Comparison of ENCODE assay signal across 8 cellular contexts in genomic region chr10:32937824-32938482, GRCh38. TPM values are rescaled to one million over a fixed set of nuclear protein-coding genes. Genes with fewer than 3 reads are reported as not detected.
DNase-seq lines count a peak whose midpoint lies in the region; ATAC-seq, FAIRE-seq and TF ChIP-seq lines count a peak whose summit lies in the region.
"Had no signal": no experiment of that assay in that cellular context is flagged by ENCODE, and none has a peak within 500 bp of the region (broad histone marks: within the 10 kb centered on the region; RNA-seq: fewer than 3 reads in every experiment).

No MANE protein-coding gene starts in this region.

- H3K36me3 ChIP-seq in bronchial epithelial cell (ENCODE audit: control insufficient read depth, insufficient read depth, low read length) (peaks cover 5% of the 10 kb centered on the region), right lobe of liver (peaks cover 0 to 16% (median 7%) of the 10 kb centered on the region in 4 donors), thoracic aorta (peaks cover 4% of the 10 kb centered on the region)

- no peak for TF ChIP-seq POLR2A in right lobe of liver (IDR thresholded peaks at IDR 0.05)

- H3K9me3 ChIP-seq in right lobe of liver (no peaks in the 10 kb centered on the region), thoracic aorta (no peaks in the 10 kb centered on the region)

- H3K4me1 ChIP-seq in right lobe of liver (peaks cover 0 to 22% (median 15%) of the 10 kb centered on the region in 4 donors), thoracic aorta (ENCODE audit: control insufficient read depth in 1 of 2, low read depth in 2 of 2) (peaks cover 54 to 81% of the 10 kb centered on the region in 2 donors)

- peak overlapping the region; percentile 67 to 87 (median 81) for H3K27ac Mint-ChIP-seq in IgD-negative memory B cell
- H3K27ac Mint-ChIP-seq: activated CD8-positive, alpha-beta T cell treated with anti-CD3 and anti-CD28 coated beads, Interleukin-2, amount 10 ng/mL, durations not matched to agents 7 days and 5 days had no signal

- DNase-seq in bronchial epithelial cell (ENCODE audit: low read depth) (peak; percentile 62), right lobe of liver (no peak), thoracic aorta (ENCODE audit: low spot score) (no peak), hypothalamus (lab: John Stamatoyannopoulos, UW) (no peak), NCI-H1436 (lab: John Stamatoyannopoulos, UW) (no peak)
- DNase-seq in activated naive CD4-positive, alpha-beta T cell (lab: John Stamatoyannopoulos, UW): no peak
- DNase-seq: activated CD8-positive, alpha-beta T cell treated with anti-CD3 and anti-CD28 coated beads, Interleukin-2, amount 10 ng/mL, durations not matched to agents 7 days and 5 days had no signal

- 17% methylated on average over 5 of the region's 5 CpGs for WGBS in right lobe of liver (ENCODE audit: insufficient coverage, low coverage, low lambda C conversion rate, missing lambda C conversion rate)

- H3K4me3 ChIP-seq in bronchial epithelial cell (ENCODE audit: low read depth, low read length) (no peak overlapping the region), right lobe of liver (no peak overlapping the region), thoracic aorta (peak overlapping the region; percentile 47)

- intact Hi-C loops in right lobe of liver (cut with DNase I): no loop called here

- FAIRE-seq in bronchial epithelial cell (lab: Jason Lieb, UNC): no peak

- peaks cover 38 to 49% (median 42%) of the 10 kb centered on the region in 3 donors for H3K4me1 Mint-ChIP-seq in IgD-negative memory B cell

- TF ChIP-seq CTCF in bronchial epithelial cell (IDR thresholded peaks at IDR 0.05; ENCODE audit: insufficient read depth, low read length, severe bottlenecking): no peak
- no peak for TF ChIP-seq CTCF in right lobe of liver (IDR thresholded peaks at IDR 0.05)
- no peak for TF ChIP-seq CTCF in thoracic aorta (IDR thresholded peaks at IDR 0.05)

- H3K4me3 Mint-ChIP-seq in IgD-negative memory B cell: peak overlapping the region; percentile 22 to 87 (median 54)
- H3K4me3 Mint-ChIP-seq: activated CD8-positive, alpha-beta T cell treated with anti-CD3 and anti-CD28 coated beads, Interleukin-2, amount 10 ng/mL, durations not matched to agents 7 days and 5 days had no signal

- no peaks in the 10 kb centered on the region for H3K36me3 Mint-ChIP-seq in IgD-negative memory B cell

- H3K27ac ChIP-seq in right lobe of liver (peak overlapping the region in 2 of 3 donors; percentile 14 to 41), thoracic aorta (peak overlapping the region; percentile 58 to 70)

- H3K27me3 ChIP-seq in bronchial epithelial cell (ENCODE audit: control insufficient read depth, insufficient read depth, low read length) (no peaks in the 10 kb centered on the region), right lobe of liver (no peaks in the 10 kb centered on the region), thoracic aorta (replicated peaks; ENCODE audit: insufficient read depth) (no peaks in the 10 kb centered on the region)

- no peaks in the 10 kb centered on the region for H3K9me3 Mint-ChIP-seq in IgD-negative memory B cell

- no peaks in the 10 kb centered on the region for H3K27me3 Mint-ChIP-seq in IgD-negative memory B cell

- ATAC-seq in right lobe of liver (peak; percentile 57 to 73 (median 61)), thoracic aorta (ENCODE audit: insufficient number of reproducible peaks, low FRiP score, low read depth) (no peak)
- ATAC-seq: activated CD8-positive, alpha-beta T cell treated with anti-CD3 and anti-CD28 coated beads, Interleukin-2, amount 10 ng/mL, durations not matched to agents 7 days and 5 days had no signal

RNA-seq across cellular contexts. Expression of gene ITGB1, which starts 20.1 kb away (rescaled TPM):
- polyA plus RNA-seq in IgD-negative memory B cell: 394 TPM
- total RNA-seq in bronchial epithelial cell (1,469 and 1,763 TPM in 2 replicates), right lobe of liver (100 to 1,000 TPM; 120 to 301 (median 239) TPM), thoracic aorta (1,000 to 10,000 TPM; 1,541 to 1,574 TPM)
